ENCODE assay signal across 9 cellular contexts in genomic region chr9:98410185-98410697, GRCh38.
DNase-seq lines count a peak whose midpoint lies in the region; ATAC-seq, FAIRE-seq and TF ChIP-seq lines count a peak whose summit lies in the region.
"Had no signal": no experiment of that assay in that cellular context is flagged by ENCODE, and none has a peak within 500 bp of the region (broad histone marks: within the 10 kb centered on the region; RNA-seq: fewer than 3 reads in every experiment).

No MANE protein-coding gene starts in this region.

- H3K36me3 ChIP-seq in SK-N-SH (replicated peaks in 1 of 2; ENCODE audit: control insufficient read depth in 1 of 2, insufficient read depth in 2 of 2, low read length in 1 of 2) (no peaks in the 10 kb centered on the region), pancreas (no peaks in the 10 kb centered on the region)

- H3K27ac ChIP-seq in SK-N-SH (ENCODE audit: low read depth in 2 of 2, low read length in 1 of 2) (no peak overlapping the region), pancreas (no peak overlapping the region)

- H3K79me2 ChIP-seq in SK-N-SH (ENCODE audit: insufficient read depth) = no peaks in the 10 kb centered on the region

- peak; percentile 91 for DNase-seq in GM04503 (ENCODE audit: low read depth)
- DNase-seq in SK-N-SH = peak; percentile 68
- DNase-seq in foreskin fibroblast = peak; percentile 71 to 76
- peak in 3 of 6 donors; percentile 6 to 27 (median 16) for DNase-seq in pancreas
- DNase-seq in ureter (ENCODE audit: low spot score) = no peak
- no peak for DNase-seq in NCI-H1436 treated with DMSO at 0.1 percent for 48 hours (lab: John Stamatoyannopoulos, UW)
- DNase-seq in GM19240 (ENCODE audit: insufficient read length, low spot score) = no peak

- POLR2A ChIA-PET in SK-N-SH (lab: Yijun Ruan, JAX) = no interaction called here

- peak; percentile 31; the same call in 1 of the 2 replicates for TF ChIP-seq CTCF in SK-N-SH (IDR thresholded peaks at IDR 0.05)
- TF ChIP-seq CTCF in foreskin fibroblast (IDR thresholded peaks at IDR 0.05; ENCODE audit: low read depth, low read length) = peak; percentile 59
- TF ChIP-seq CTCF in pancreas (IDR thresholded peaks at IDR 0.05) = no peak

- H3K4me1 ChIP-seq in SK-N-SH (ENCODE audit: control insufficient read depth in 1 of 2, insufficient read depth in 2 of 2, low read depth in 1 of 2, low read length in 1 of 2) (peaks cover 0 to 13% of the 10 kb centered on the region in 2 experiments; a peak in 1 of 4 replicates), pancreas (no peaks in the 10 kb centered on the region)

- no peaks in the 10 kb centered on the region for H3K9me2 ChIP-seq in SK-N-SH

- H4K20me1 ChIP-seq in SK-N-SH (ENCODE audit: insufficient read depth) = no peaks in the 10 kb centered on the region

- peak in 3 of 4 donors; percentile 44 to 83 (median 56) for ATAC-seq in pancreas
- ATAC-seq in HG03159 (IDR thresholded peaks at IDR 0.05; ENCODE audit: unreplicated experiment) = no peak
- ATAC-seq: left colon had no signal

- intact Hi-C loops in pancreas (cut with DNase I) = no loop called here

- CTCF ChIA-PET in SK-N-SH (lab: Yijun Ruan, JAX) = interaction anchor here (0.8 to 2.2 kb wide), 6 partner anchors 11 to 369 kb away, joined by 3 to 7 read pairs (median 4); no protein-coding TSS in a partner anchor

- H2AFZ ChIP-seq in SK-N-SH (ENCODE audit: low read depth) = 0 out of 2 replicates have a peak overlapping the region, but pooled peaks have one; percentile 41

- no peak overlapping the region for H3K4me3 ChIP-seq in SK-N-SH (ENCODE audit: low read depth in 2 of 2, low read length in 1 of 2)
- no peak overlapping the region for H3K4me3 ChIP-seq in foreskin fibroblast (ENCODE audit: low read depth in 1 of 2, low read length in 2 of 2)
- H3K4me3 ChIP-seq in pancreas = no peak overlapping the region

- WGBS in SK-N-SH (ENCODE audit: low lambda C conversion rate) = 43% methylated on average over 8 of the region's 8 CpGs
- whole genome bisulfite sequencing in pancreas, 2 donors = 40 to 48% methylated on average over 8 of the region's 8 CpGs

- peaks cover 3% of the 10 kb centered on the region for H3F3A ChIP-seq in SK-N-SH (replicated peaks; ENCODE audit: insufficient read depth)

- TF ChIP-seq EP300 in SK-N-SH (IDR thresholded peaks at IDR 0.05; ENCODE audit: borderline replicate concordance in 1 of 2, low read depth in 1 of 2, low read length in 1 of 2) = no peak

- H3K4me2 ChIP-seq in SK-N-SH = no peak overlapping the region

- H3K9me3 ChIP-seq in SK-N-SH (no peaks in the 10 kb centered on the region), pancreas (no peaks in the 10 kb centered on the region)

- H3K27me3 ChIP-seq in SK-N-SH (ENCODE audit: insufficient read depth) = no peaks in the 10 kb centered on the region
- no peaks in the 10 kb centered on the region for H3K27me3 ChIP-seq in pancreas

- FAIRE-seq in pancreas (lab: Jason Lieb, UNC) = no peak

- peak; percentile 17; the same call in 1 of the 2 replicates for TF ChIP-seq RAD21 in SK-N-SH (IDR thresholded peaks at IDR 0.05; ENCODE audit: low read length)

- H3K9ac ChIP-seq in SK-N-SH = no peak overlapping the region

TF ChIP-seq in SK-N-SH, 30 proteins besides CTCF, POLR2A, EP300 and RAD21:
- TF ChIP-seq FOSL2 (IDR thresholded peaks at IDR 0.05; ENCODE audit: borderline replicate concordance, low read depth) (no peak), TCF12 (IDR thresholded peaks at IDR 0.05) (peak; percentile 33; the same call in 1 of the 2 replicates)

Comparison
In these comparisons a context has a peak if more than half of its experiments do, and no peak if none do; other contexts are left out.
1. DNase-seq: peak in GM04503 (single experiment), SK-N-SH (single experiment) and foreskin fibroblast (2 of 2); none in ureter (single experiment), NCI-H1436 treated with DMSO at 0.1 percent for 48 hours (single experiment) and GM19240 (single experiment).
2. CTCF ChIP-seq: peak in SK-N-SH (single experiment) and foreskin fibroblast (single experiment); none in pancreas (0 of 4).